1 cellular context compared by ENCODE assay signal in genomic region chr11:71544525-71545214, GRCh38.
TF ChIP-seq lines count a peak whose summit lies in the region.

No MANE protein-coding gene starts in this region.

TF ChIP-seq in H1, 55 proteins besides CTCF, POLR2A, EP300 and RAD21:
- TF ChIP-seq SRF (IDR thresholded peaks at IDR 0.05; ENCODE audit: low read depth, low read length) (no peak), MAFK (IDR thresholded peaks at IDR 0.05; ENCODE audit: low read depth, low read length) (no peak), HDAC2 (IDR thresholded peaks at IDR 0.05; ENCODE audit: borderline replicate concordance in 1 of 2, low read depth in 2 of 2, low read length in 2 of 2) (no peak), JUND (IDR thresholded peaks at IDR 0.05; ENCODE audit: low read length) (no peak), CEBPB (IDR thresholded peaks at IDR 0.05; ENCODE audit: low read depth, low read length) (no peak), GABPA (IDR thresholded peaks at IDR 0.05; ENCODE audit: borderline replicate concordance, insufficient read depth, low read length) (no peak), POU5F1 (IDR thresholded peaks at IDR 0.05; ENCODE audit: low read depth, low read length) (no peak), TCF12 (IDR thresholded peaks at IDR 0.05; ENCODE audit: low read depth, low read length) (no peak), SP4 (IDR thresholded peaks at IDR 0.05; ENCODE audit: low read length) (no peak), NRF1 (IDR thresholded peaks at IDR 0.05; ENCODE audit: low read depth, low read length) (no peak), RBBP5 (IDR thresholded peaks at IDR 0.05; ENCODE audit: borderline replicate concordance, low read depth, low read length) (no peak), CBX5 (IDR thresholded peaks at IDR 0.05; ENCODE audit: low read depth, low read length) (no peak), SIX5 (IDR thresholded peaks at IDR 0.05; ENCODE audit: low read depth, low read length) (no peak)
- TF ChIP-seq, protein P1, sequence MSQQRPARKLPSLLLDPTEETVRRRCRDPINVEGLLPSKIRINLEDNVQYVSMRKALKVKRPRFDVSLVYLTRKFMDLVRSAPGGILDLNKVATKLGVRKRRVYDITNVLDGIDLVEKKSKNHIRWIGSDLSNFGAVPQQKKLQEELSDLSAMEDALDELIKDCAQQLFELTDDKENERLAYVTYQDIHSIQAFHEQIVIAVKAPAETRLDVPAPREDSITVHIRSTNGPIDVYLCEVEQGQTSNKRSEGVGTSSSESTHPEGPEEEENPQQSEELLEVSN (IDR thresholded peaks at IDR 0.05): no peak
- TF ChIP-seq, protein P2, sequence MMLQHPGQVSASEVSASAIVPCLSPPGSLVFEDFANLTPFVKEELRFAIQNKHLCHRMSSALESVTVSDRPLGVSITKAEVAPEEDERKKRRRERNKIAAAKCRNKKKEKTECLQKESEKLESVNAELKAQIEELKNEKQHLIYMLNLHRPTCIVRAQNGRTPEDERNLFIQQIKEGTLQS (IDR thresholded peaks at IDR 0.05; ENCODE audit: insufficient read depth, low read depth, low read length): no peak
TF ChIP-seq in H1: peak in this region for 0.
